ENCODE assay signal across 8 cellular contexts in genomic region chr18:45874501-45875184, GRCh38. TPM values are rescaled to one million over a fixed set of nuclear protein-coding genes. Genes with fewer than 3 reads are reported as not detected.
A peak's percentile ranks its signal among the peaks of the same experiment; 100 is the strongest.
DNase-seq lines count a peak whose midpoint lies in the region; ATAC-seq and TF ChIP-seq lines count a peak whose summit lies in the region.

No MANE protein-coding gene starts in this region.

- intact Hi-C loops in naive thymus-derived CD4-positive, alpha-beta T cell (cut with micrococcal nuclease) = loop anchor here in 1 of 2 donors (1.0 to 2.0 kb wide), 3 partner anchors 92 to 187 kb away; partner anchors contain the start of gene EPG5
- intact Hi-C loops in psoas muscle (cut with DNase I) = no loop called here

- WGBS in hepatocyte (ENCODE audit: low lambda C conversion rate, missing lambda C conversion rate) = 95% methylated on average over 5 of the region's 5 CpGs
- WGBS in psoas muscle, 3 donors = 90 to 97% (median 91%) methylated on average over 5 of the region's 5 CpGs

- no peak overlapping the region for H3K4me3 ChIP-seq in naive thymus-derived CD4-positive, alpha-beta T cell (ENCODE audit: low read length)
- H3K4me3 ChIP-seq in SJCRH30 (no peak overlapping the region), hepatocyte (no peak overlapping the region), psoas muscle (no peak overlapping the region)

- no peaks in the 10 kb centered on the region for H3K27me3 Mint-ChIP-seq in naive thymus-derived CD4-positive, alpha-beta T cell
- no peaks in the 10 kb centered on the region for H3K27me3 Mint-ChIP-seq in progenitor cell of endocrine pancreas

- peak overlapping the region; percentile 20 for H3K27ac ChIP-seq in naive thymus-derived CD4-positive, alpha-beta T cell (ENCODE audit: low read depth, low read length)
- no peak overlapping the region for H3K27ac ChIP-seq in SJCRH30
- no peak overlapping the region for H3K27ac ChIP-seq in hepatocyte
- H3K27ac ChIP-seq in psoas muscle = no peak overlapping the region

- no peak overlapping the region for H3K4me2 ChIP-seq in hepatocyte

- peaks cover 18 to 31% (median 24%) of the 10 kb centered on the region in 7 donors for H3K4me1 Mint-ChIP-seq in naive thymus-derived CD4-positive, alpha-beta T cell
- peaks cover 4% of the 10 kb centered on the region for H3K4me1 Mint-ChIP-seq in progenitor cell of endocrine pancreas (ENCODE audit: low read depth)

- peak overlapping the region in 8 of 9 donors; percentile 13 to 89 (median 62) for H3K27ac Mint-ChIP-seq in naive thymus-derived CD4-positive, alpha-beta T cell
- no peak overlapping the region for H3K27ac Mint-ChIP-seq in progenitor cell of endocrine pancreas

- H3K9me3 ChIP-seq in naive thymus-derived CD4-positive, alpha-beta T cell (ENCODE audit: control insufficient read depth in 2 of 3, low read length in 3 of 3) = no peaks in the 10 kb centered on the region
- H3K9me3 ChIP-seq in SJCRH30 (replicated peaks) = no peaks in the 10 kb centered on the region
- no peaks in the 10 kb centered on the region for H3K9me3 ChIP-seq in hepatocyte (ENCODE audit: low read depth)
- no peaks in the 10 kb centered on the region for H3K9me3 ChIP-seq in psoas muscle

- DNase-seq in activated CD4-positive, alpha-beta T cell treated with anti-CD3 and anti-CD28 coated beads for 24 hours (ENCODE audit: low read depth in 2 of 2) = peak; percentile 39 to 44
- peak in 7 of 9 donors; percentile 31 to 63 (median 46) for DNase-seq in naive thymus-derived CD4-positive, alpha-beta T cell
- DNase-seq in progenitor cell of endocrine pancreas (ENCODE audit: low spot score, unreplicated experiment) (no peak), SJCRH30 (no peak), hepatocyte (ENCODE audit: low spot score) (no peak), psoas muscle (no peak)

- H3K9me2 ChIP-seq in hepatocyte (replicated peaks; ENCODE audit: insufficient read depth) = no peaks in the 10 kb centered on the region

- H3K9me3 Mint-ChIP-seq in naive thymus-derived CD4-positive, alpha-beta T cell = peaks cover 0 to 20% (median 1%) of the 10 kb centered on the region in 11 donors
- peaks cover 4% of the 10 kb centered on the region for H3K9me3 Mint-ChIP-seq in progenitor cell of endocrine pancreas (ENCODE audit: low read depth)

- peaks cover 15 to 65% (median 54%) of the 10 kb centered on the region in 5 donors for H3K36me3 Mint-ChIP-seq in naive thymus-derived CD4-positive, alpha-beta T cell
- peaks cover 28% of the 10 kb centered on the region for H3K36me3 Mint-ChIP-seq in progenitor cell of endocrine pancreas (ENCODE audit: insufficient read depth)

- ATAC-seq in GM18861 (IDR thresholded peaks at IDR 0.05; ENCODE audit: unreplicated experiment) (peak; percentile 94), HG02981 (IDR thresholded peaks at IDR 0.05; ENCODE audit: unreplicated experiment) (peak; percentile 90), psoas muscle (no peak)
- peak; percentile 88 for ATAC-seq in naive thymus-derived CD4-positive, alpha-beta T cell

- CTCF ChIA-PET in naive thymus-derived CD4-positive, alpha-beta T cell (lab: Charles Lee) = interaction anchor here (13.4 kb wide), 1 partner anchor 210 kb away, joined by 157 read pairs; no protein-coding TSS in a partner anchor

- H2AFZ ChIP-seq in hepatocyte = no peak overlapping the region

- no peaks in the 10 kb centered on the region for H3K27me3 ChIP-seq in naive thymus-derived CD4-positive, alpha-beta T cell (ENCODE audit: control insufficient read depth in 2 of 2, insufficient read depth in 2 of 2, low read length in 2 of 2)
- no peaks in the 10 kb centered on the region for H3K27me3 ChIP-seq in SJCRH30
- H3K27me3 ChIP-seq in hepatocyte = no peaks in the 10 kb centered on the region
- no peaks in the 10 kb centered on the region for H3K27me3 ChIP-seq in psoas muscle (ENCODE audit: insufficient read depth in 3 of 3, low read length in 2 of 3)

- H3K4me3 Mint-ChIP-seq in naive thymus-derived CD4-positive, alpha-beta T cell = peak overlapping the region in 9 of 10 donors; percentile 4 to 77 (median 49)
- H3K4me3 Mint-ChIP-seq in progenitor cell of endocrine pancreas (ENCODE audit: low read depth) = no peak overlapping the region

- H3K79me2 ChIP-seq in hepatocyte = no peaks in the 10 kb centered on the region

- H3K36me3 ChIP-seq in naive thymus-derived CD4-positive, alpha-beta T cell (ENCODE audit: control insufficient read depth in 2 of 3, insufficient read depth in 3 of 3, low read length in 3 of 3) = peaks cover 7 to 58% (median 16%) of the 10 kb centered on the region in 3 experiments
- H3K36me3 ChIP-seq in SJCRH30 = 0 out of 2 replicates have a peak, but pooled peaks cover 2% of the 10 kb centered on the region
- H3K36me3 ChIP-seq in hepatocyte (replicated peaks; ENCODE audit: insufficient read depth, low read depth) = no peaks in the 10 kb centered on the region
- peaks cover 6 to 95% of the 10 kb centered on the region in 2 donors for H3K36me3 ChIP-seq in psoas muscle (ENCODE audit: insufficient read depth in 1 of 2, low read depth in 1 of 2)

- no peaks in the 10 kb centered on the region for H4K20me1 ChIP-seq in hepatocyte (ENCODE audit: insufficient read depth, poor library complexity, severe bottlenecking)

- TF ChIP-seq CTCF in progenitor cell of endocrine pancreas (IDR thresholded peaks at IDR 0.05; ENCODE audit: unreplicated experiment) (no peak), hepatocyte (IDR thresholded peaks at IDR 0.05; ENCODE audit: poor library complexity) (no peak), psoas muscle (IDR thresholded peaks at IDR 0.05) (no peak)

- POLR2A ChIA-PET in naive thymus-derived CD4-positive, alpha-beta T cell (lab: Charles Lee) = no interaction called here

- peaks cover 12 to 14% of the 10 kb centered on the region in 2 donors for H3K4me1 ChIP-seq in naive thymus-derived CD4-positive, alpha-beta T cell (ENCODE audit: control insufficient read depth in 2 of 2, insufficient read depth in 2 of 2, low read length in 2 of 2)
- H3K4me1 ChIP-seq in SJCRH30 = no peaks in the 10 kb centered on the region
- no peaks in the 10 kb centered on the region for H3K4me1 ChIP-seq in hepatocyte (ENCODE audit: insufficient read depth)
- no peaks in the 10 kb centered on the region for H3K4me1 ChIP-seq in psoas muscle

RNA-seq across cellular contexts. Expression of gene SIGLEC15, which starts 49.2 kb away (rescaled TPM):
- 1 to 10 TPM in 1 of 5 experiments, not detected in 4; 1.3 TPM for total RNA-seq in naive thymus-derived CD4-positive, alpha-beta T cell
- under 1 TPM in 1 of 2 donors, not detected in 1; 0.13 TPM for polyA plus RNA-seq in naive thymus-derived CD4-positive, alpha-beta T cell
- total RNA-seq in progenitor cell of endocrine pancreas (not detected in 2 replicates), hepatocyte (0.24 and 0.30 TPM in 2 replicates), psoas muscle (not detected)
- total RNA-seq in SJCRH30 (2014; rRNA removed; shearing (Covaris generic)) = 0.10 TPM in 1 of 2 replicates, not detected in the other
- polyA plus RNA-seq in hepatocyte (1.3 and 1.5 TPM in 2 replicates), psoas muscle (not detected)

Comparison
In these comparisons a context has a peak if more than half of its experiments do, and no peak if none do; other contexts are left out.
1. ATAC-seq: peak in GM18861 (single experiment), HG02981 (single experiment) and naive thymus-derived CD4-positive, alpha-beta T cell (single experiment); none in psoas muscle (0 of 4).
2. DNase-seq: peak in activated CD4-positive, alpha-beta T cell treated with anti-CD3 and anti-CD28 coated beads for 24 hours (2 of 2) and naive thymus-derived CD4-positive, alpha-beta T cell (7 of 9); none in progenitor cell of endocrine pancreas (single experiment), SJCRH30 (0 of 2), hepatocyte (single experiment) and psoas muscle (0 of 2).